ENCODE assay signal across 1 cellular context in the genomic region with DNA sequence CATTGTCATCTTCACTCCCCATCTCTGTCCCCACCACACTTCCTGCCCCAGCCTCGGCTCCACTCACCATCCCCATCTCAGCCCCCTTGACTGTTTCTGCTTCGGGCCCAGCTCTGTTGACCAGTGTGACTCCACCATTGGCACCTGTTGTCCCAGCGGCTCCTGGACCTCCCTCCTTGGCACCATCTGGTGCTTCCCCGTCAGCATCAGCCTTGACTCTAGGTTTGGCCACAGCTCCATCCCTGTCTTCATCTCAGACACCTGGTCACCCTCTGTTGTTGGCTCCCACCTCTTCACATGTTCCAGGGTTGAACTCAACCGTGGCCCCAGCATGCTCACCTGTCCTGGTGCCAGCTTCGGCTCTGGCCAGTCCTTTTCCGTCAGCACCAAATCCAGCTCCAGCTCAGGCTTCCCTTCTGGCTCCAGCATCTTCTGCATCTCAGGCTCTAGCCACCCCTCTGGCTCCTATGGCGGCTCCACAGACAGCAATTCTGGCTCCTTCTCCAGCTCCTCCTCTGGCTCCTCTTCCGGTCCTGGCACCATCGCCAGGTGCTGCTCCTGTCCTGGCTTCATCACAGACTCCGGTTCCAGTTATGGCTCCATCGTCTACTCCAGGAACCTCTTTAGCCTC.
TF ChIP-seq lines count a peak whose summit lies in the region.

No MANE protein-coding gene starts in this region.

TF ChIP-seq in H1, 55 proteins besides CTCF, POLR2A, EP300 and RAD21:
- TF ChIP-seq, protein P1, sequence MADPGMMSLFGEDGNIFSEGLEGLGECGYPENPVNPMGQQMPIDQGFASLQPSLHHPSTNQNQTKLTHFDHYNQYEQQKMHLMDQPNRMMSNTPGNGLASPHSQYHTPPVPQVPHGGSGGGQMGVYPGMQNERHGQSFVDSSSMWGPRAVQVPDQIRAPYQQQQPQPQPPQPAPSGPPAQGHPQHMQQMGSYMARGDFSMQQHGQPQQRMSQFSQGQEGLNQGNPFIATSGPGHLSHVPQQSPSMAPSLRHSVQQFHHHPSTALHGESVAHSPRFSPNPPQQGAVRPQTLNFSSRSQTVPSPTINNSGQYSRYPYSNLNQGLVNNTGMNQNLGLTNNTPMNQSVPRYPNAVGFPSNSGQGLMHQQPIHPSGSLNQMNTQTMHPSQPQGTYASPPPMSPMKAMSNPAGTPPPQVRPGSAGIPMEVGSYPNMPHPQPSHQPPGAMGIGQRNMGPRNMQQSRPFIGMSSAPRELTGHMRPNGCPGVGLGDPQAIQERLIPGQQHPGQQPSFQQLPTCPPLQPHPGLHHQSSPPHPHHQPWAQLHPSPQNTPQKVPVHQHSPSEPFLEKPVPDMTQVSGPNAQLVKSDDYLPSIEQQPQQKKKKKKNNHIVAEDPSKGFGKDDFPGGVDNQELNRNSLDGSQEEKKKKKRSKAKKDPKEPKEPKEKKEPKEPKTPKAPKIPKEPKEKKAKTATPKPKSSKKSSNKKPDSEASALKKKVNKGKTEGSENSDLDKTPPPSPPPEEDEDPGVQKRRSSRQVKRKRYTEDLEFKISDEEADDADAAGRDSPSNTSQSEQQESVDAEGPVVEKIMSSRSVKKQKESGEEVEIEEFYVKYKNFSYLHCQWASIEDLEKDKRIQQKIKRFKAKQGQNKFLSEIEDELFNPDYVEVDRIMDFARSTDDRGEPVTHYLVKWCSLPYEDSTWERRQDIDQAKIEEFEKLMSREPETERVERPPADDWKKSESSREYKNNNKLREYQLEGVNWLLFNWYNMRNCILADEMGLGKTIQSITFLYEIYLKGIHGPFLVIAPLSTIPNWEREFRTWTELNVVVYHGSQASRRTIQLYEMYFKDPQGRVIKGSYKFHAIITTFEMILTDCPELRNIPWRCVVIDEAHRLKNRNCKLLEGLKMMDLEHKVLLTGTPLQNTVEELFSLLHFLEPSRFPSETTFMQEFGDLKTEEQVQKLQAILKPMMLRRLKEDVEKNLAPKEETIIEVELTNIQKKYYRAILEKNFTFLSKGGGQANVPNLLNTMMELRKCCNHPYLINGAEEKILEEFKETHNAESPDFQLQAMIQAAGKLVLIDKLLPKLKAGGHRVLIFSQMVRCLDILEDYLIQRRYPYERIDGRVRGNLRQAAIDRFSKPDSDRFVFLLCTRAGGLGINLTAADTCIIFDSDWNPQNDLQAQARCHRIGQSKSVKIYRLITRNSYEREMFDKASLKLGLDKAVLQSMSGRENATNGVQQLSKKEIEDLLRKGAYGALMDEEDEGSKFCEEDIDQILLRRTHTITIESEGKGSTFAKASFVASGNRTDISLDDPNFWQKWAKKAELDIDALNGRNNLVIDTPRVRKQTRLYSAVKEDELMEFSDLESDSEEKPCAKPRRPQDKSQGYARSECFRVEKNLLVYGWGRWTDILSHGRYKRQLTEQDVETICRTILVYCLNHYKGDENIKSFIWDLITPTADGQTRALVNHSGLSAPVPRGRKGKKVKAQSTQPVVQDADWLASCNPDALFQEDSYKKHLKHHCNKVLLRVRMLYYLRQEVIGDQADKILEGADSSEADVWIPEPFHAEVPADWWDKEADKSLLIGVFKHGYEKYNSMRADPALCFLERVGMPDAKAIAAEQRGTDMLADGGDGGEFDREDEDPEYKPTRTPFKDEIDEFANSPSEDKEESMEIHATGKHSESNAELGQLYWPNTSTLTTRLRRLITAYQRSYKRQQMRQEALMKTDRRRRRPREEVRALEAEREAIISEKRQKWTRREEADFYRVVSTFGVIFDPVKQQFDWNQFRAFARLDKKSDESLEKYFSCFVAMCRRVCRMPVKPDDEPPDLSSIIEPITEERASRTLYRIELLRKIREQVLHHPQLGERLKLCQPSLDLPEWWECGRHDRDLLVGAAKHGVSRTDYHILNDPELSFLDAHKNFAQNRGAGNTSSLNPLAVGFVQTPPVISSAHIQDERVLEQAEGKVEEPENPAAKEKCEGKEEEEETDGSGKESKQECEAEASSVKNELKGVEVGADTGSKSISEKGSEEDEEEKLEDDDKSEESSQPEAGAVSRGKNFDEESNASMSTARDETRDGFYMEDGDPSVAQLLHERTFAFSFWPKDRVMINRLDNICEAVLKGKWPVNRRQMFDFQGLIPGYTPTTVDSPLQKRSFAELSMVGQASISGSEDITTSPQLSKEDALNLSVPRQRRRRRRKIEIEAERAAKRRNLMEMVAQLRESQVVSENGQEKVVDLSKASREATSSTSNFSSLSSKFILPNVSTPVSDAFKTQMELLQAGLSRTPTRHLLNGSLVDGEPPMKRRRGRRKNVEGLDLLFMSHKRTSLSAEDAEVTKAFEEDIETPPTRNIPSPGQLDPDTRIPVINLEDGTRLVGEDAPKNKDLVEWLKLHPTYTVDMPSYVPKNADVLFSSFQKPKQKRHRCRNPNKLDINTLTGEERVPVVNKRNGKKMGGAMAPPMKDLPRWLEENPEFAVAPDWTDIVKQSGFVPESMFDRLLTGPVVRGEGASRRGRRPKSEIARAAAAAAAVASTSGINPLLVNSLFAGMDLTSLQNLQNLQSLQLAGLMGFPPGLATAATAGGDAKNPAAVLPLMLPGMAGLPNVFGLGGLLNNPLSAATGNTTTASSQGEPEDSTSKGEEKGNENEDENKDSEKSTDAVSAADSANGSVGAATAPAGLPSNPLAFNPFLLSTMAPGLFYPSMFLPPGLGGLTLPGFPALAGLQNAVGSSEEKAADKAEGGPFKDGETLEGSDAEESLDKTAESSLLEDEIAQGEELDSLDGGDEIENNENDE (IDR thresholded peaks at IDR 0.05; ENCODE audit: insufficient replicate concordance, low read length), result no peak
- TF ChIP-seq, protein P2, sequence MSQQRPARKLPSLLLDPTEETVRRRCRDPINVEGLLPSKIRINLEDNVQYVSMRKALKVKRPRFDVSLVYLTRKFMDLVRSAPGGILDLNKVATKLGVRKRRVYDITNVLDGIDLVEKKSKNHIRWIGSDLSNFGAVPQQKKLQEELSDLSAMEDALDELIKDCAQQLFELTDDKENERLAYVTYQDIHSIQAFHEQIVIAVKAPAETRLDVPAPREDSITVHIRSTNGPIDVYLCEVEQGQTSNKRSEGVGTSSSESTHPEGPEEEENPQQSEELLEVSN (IDR thresholded peaks at IDR 0.05), result no peak
- TF ChIP-seq JUND (IDR thresholded peaks at IDR 0.05; ENCODE audit: low read length), result no peak
- TF ChIP-seq FOSL1 (IDR thresholded peaks at IDR 0.05; ENCODE audit: insufficient read depth, low read depth, low read length), result no peak
- no peak for TF ChIP-seq SIX5 (IDR thresholded peaks at IDR 0.05; ENCODE audit: low read depth, low read length)
- TF ChIP-seq, protein P3, sequence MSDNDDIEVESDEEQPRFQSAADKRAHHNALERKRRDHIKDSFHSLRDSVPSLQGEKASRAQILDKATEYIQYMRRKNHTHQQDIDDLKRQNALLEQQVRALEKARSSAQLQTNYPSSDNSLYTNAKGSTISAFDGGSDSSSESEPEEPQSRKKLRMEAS (IDR thresholded peaks at IDR 0.05), result no peak
- no peak for TF ChIP-seq GABPA (IDR thresholded peaks at IDR 0.05; ENCODE audit: borderline replicate concordance, insufficient read depth, low read length)
- no peak for TF ChIP-seq TBP (IDR thresholded peaks at IDR 0.05; ENCODE audit: low read depth, low read length)
- TF ChIP-seq JUN (IDR thresholded peaks at IDR 0.05; ENCODE audit: low read depth, low read length), result no peak
- TF ChIP-seq TEAD4 (IDR thresholded peaks at IDR 0.05; ENCODE audit: low read depth, low read length), result no peak
- TF ChIP-seq RNF2 (IDR thresholded peaks at IDR 0.05; ENCODE audit: borderline replicate concordance, low read depth, low read length, missing control alignments, poor library complexity, severe bottlenecking), result no peak
- TF ChIP-seq SP4 (IDR thresholded peaks at IDR 0.05; ENCODE audit: low read length), result no peak
- TF ChIP-seq KDM5A (IDR thresholded peaks at IDR 0.05; ENCODE audit: low read length), result no peak
- no peak for TF ChIP-seq CHD2 (IDR thresholded peaks at IDR 0.05; ENCODE audit: low read length)
- TF ChIP-seq EZH2 (IDR thresholded peaks at IDR 0.05; ENCODE audit: low read depth, low read length, severe bottlenecking), result no peak
- TF ChIP-seq RXRA (IDR thresholded peaks at IDR 0.05; ENCODE audit: insufficient read depth, low read depth, low read length), result no peak
- no peak for TF ChIP-seq CTBP2 (IDR thresholded peaks at IDR 0.05; ENCODE audit: borderline replicate concordance, insufficient read depth, insufficient read length, low read length)
- no peak for TF ChIP-seq MAFK (IDR thresholded peaks at IDR 0.05; ENCODE audit: low read depth, low read length)
- TF ChIP-seq, protein P4, sequence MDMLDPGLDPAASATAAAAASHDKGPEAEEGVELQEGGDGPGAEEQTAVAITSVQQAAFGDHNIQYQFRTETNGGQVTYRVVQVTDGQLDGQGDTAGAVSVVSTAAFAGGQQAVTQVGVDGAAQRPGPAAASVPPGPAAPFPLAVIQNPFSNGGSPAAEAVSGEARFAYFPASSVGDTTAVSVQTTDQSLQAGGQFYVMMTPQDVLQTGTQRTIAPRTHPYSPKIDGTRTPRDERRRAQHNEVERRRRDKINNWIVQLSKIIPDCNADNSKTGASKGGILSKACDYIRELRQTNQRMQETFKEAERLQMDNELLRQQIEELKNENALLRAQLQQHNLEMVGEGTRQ (IDR thresholded peaks at IDR 0.05; ENCODE audit: low read length), result no peak
- TF ChIP-seq NANOG (IDR thresholded peaks at IDR 0.05; ENCODE audit: insufficient read depth, low read depth, low read length, poor library complexity, severe bottlenecking), result no peak
